8 cellular contexts compared by ENCODE assay signal in the genomic region with DNA sequence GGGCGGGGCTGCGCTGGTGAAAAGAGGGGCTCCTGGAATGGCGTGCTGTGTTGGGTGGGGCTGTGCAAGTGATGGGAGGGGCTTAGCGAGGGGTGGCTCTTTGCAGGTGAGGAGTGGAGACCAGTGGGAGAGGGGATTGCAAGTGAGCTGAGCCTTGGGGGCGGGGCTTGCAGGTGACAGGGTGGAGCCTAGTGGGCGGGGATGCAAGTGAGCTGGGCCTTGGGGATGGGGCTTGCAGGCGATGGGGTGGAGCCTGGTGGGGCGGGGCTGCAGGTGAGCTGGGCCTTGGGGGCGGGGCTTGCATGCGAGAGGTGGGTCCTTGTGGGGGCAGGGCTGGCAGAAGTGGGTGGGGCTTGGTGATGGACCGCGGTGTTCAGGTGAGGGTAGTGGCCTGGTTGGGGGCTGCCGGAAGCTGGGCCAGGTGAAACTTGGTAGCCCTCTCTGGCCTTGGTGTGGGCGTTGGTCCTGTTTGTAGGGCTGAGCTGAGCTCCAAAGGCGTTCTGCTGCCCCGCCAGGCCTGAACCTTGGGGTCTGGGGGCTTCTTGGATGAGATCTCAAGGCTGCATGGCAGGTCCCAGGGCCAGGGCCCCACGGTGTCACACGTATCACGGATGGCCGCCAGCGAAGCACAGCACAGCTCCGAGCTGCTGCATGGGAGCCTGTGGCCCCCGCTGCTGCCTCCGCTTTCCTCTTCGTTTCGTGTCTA. TPM values are rescaled to one million over a fixed set of nuclear protein-coding genes. Genes with fewer than 3 reads are reported as not detected.
A peak's percentile ranks its signal among the peaks of the same experiment; 100 is the strongest.
DNase-seq lines count a peak whose midpoint lies in the region; ATAC-seq and TF ChIP-seq lines count a peak whose summit lies in the region.

No MANE protein-coding gene starts in this region.

- CTCF ChIA-PET in activated CD8-positive, alpha-beta T cell treated with anti-CD3 and anti-CD28 coated beads for 36 hours (lab: Charles Lee) = interaction anchor here (1.0 to 1.4 kb wide), 3 partner anchors 19 to 21 kb away, joined by 3 to 4 read pairs (median 3); no protein-coding TSS in a partner anchor

- H3K27ac Mint-ChIP-seq in activated CD8-positive, alpha-beta T cell treated with anti-CD3 and anti-CD28 coated beads for 36 hours = peak overlapping the region; percentile 77

- intact Hi-C loops in activated CD8-positive, alpha-beta T cell treated with anti-CD3 and anti-CD28 coated beads for 36 hours (cut with micrococcal nuclease) = no loop called here

- peaks cover 21% of the 10 kb centered on the region for H3K4me1 Mint-ChIP-seq in activated CD8-positive, alpha-beta T cell treated with anti-CD3 and anti-CD28 coated beads for 36 hours (ENCODE audit: low read depth)

- peak overlapping the region; percentile 42; the same call in 1 of the 2 replicates for H3K9ac ChIP-seq in HUES48 (ENCODE audit: low read depth, low read length)
- H3K9ac ChIP-seq in skeletal muscle tissue (ENCODE audit: low read depth in 1 of 3, low read length in 3 of 3) = peak overlapping the region in 1 of 3 donors; percentile 16

- peak; percentile 39 for ATAC-seq in GM21515 (IDR thresholded peaks at IDR 0.05; ENCODE audit: unreplicated experiment)
- ATAC-seq in activated CD8-positive, alpha-beta T cell treated with anti-CD3 and anti-CD28 coated beads for 36 hours = peak; percentile 38

- no peak overlapping the region for H3K27ac ChIP-seq in HUES48 (ENCODE audit: low read depth, low read length)
- peak overlapping the region in 1 of 2 donors; percentile 28 for H3K27ac ChIP-seq in right atrium auricular region
- no peak overlapping the region for H3K27ac ChIP-seq in skeletal muscle tissue (ENCODE audit: low read depth, low read length)

- H3K27me3 ChIP-seq in HUES48 (ENCODE audit: control insufficient read depth, insufficient read depth, low read length) (no peaks in the 10 kb centered on the region), right atrium auricular region (no peaks in the 10 kb centered on the region), skeletal muscle tissue (ENCODE audit: control insufficient read depth in 3 of 3, insufficient read depth in 3 of 3, low read length in 3 of 3) (no peaks in the 10 kb centered on the region)

- peak overlapping the region; percentile 91 for H3K4me3 Mint-ChIP-seq in activated CD8-positive, alpha-beta T cell treated with anti-CD3 and anti-CD28 coated beads for 36 hours

- peaks cover 24% of the 10 kb centered on the region for H3K36me3 Mint-ChIP-seq in activated CD8-positive, alpha-beta T cell treated with anti-CD3 and anti-CD28 coated beads for 36 hours (ENCODE audit: low read depth)

- H3K4me3 ChIP-seq in GM12875 (ENCODE audit: low read depth, low read length) (peak overlapping the region; percentile 43), HUES48 (ENCODE audit: low read depth, low read length) (peak overlapping the region; percentile 55), right atrium auricular region (peak overlapping the region; percentile 30 to 81), skeletal muscle tissue (ENCODE audit: low read length in 3 of 3) (peak overlapping the region; percentile 60 to 74 (median 70))

- POLR2A ChIA-PET in activated CD8-positive, alpha-beta T cell treated with anti-CD3 and anti-CD28 coated beads for 36 hours (lab: Charles Lee) = interaction anchor here (1.1 to 2.1 kb wide), 5 partner anchors 12 to 612 kb away, joined by 3 to 7 read pairs (median 6); a partner anchor contains a TSS

- H3K36me3 ChIP-seq in HUES48 (ENCODE audit: control insufficient read depth, insufficient read depth, low read length) = 0 out of 2 replicates have a peak, but pooled peaks cover 9% of the 10 kb centered on the region
- peaks cover 19% of the 10 kb centered on the region for H3K36me3 ChIP-seq in right atrium auricular region
- H3K36me3 ChIP-seq in skeletal muscle tissue (ENCODE audit: control insufficient read depth in 3 of 3, insufficient read depth in 3 of 3, low read length in 3 of 3) = peaks cover 11 to 17% (median 15%) of the 10 kb centered on the region in 3 donors

- no peaks in the 10 kb centered on the region for H3K27me3 Mint-ChIP-seq in activated CD8-positive, alpha-beta T cell treated with anti-CD3 and anti-CD28 coated beads for 36 hours

- peak; percentile 85 for DNase-seq in activated CD8-positive, alpha-beta T cell treated with anti-CD3 and anti-CD28 coated beads for 36 hours
- DNase-seq in right atrium auricular region (ENCODE audit: low spot score) (no peak), H4 (ENCODE audit: low spot score) (no peak), NCI-H1092 treated with DMSO at 0.1 percent for 48 hours (lab: John Stamatoyannopoulos, UW) (no peak)

- no peaks in the 10 kb centered on the region for H3K9me3 Mint-ChIP-seq in activated CD8-positive, alpha-beta T cell treated with anti-CD3 and anti-CD28 coated beads for 36 hours

- TF ChIP-seq CTCF in GM12875 (IDR thresholded peaks at IDR 0.05; ENCODE audit: borderline replicate concordance, insufficient read depth, low read depth, low read length) (no peak), right atrium auricular region (IDR thresholded peaks at IDR 0.05) (no peak)
- no peak for TF ChIP-seq CTCF in activated CD8-positive, alpha-beta T cell treated with anti-CD3 and anti-CD28 coated beads for 36 hours (IDR thresholded peaks at IDR 0.05)

- no peaks in the 10 kb centered on the region for H3K9me3 ChIP-seq in HUES48 (ENCODE audit: control insufficient read depth, insufficient read depth, low read length)
- H3K9me3 ChIP-seq in right atrium auricular region = no peaks in the 10 kb centered on the region
- H3K9me3 ChIP-seq in skeletal muscle tissue (ENCODE audit: control insufficient read depth in 3 of 3, low read length in 3 of 3) = peaks cover 0 to 2% (median 0%) of the 10 kb centered on the region in 3 donors

- H3K4me1 ChIP-seq in HUES48 (ENCODE audit: control insufficient read depth, insufficient read depth, low read length) = peaks cover 5% of the 10 kb centered on the region
- H3K4me1 ChIP-seq in right atrium auricular region = peaks cover 0 to 15% of the 10 kb centered on the region in 2 donors
- peaks cover 3 to 5% (median 5%) of the 10 kb centered on the region in 3 donors for H3K4me1 ChIP-seq in skeletal muscle tissue (ENCODE audit: control insufficient read depth in 3 of 3, insufficient read depth in 3 of 3, low read length in 3 of 3)

RNA-seq across cellular contexts. Expression of a gene that starts 0.7 kb away (rescaled TPM):
- total RNA-seq in activated CD8-positive, alpha-beta T cell treated with anti-CD3 and anti-CD28 coated beads for 36 hours = 10 to 100 TPM; 77.6 to 78.6 TPM
- total RNA-seq in right atrium auricular region (10 to 100 TPM; 68.3 to 89.6 TPM), skeletal muscle tissue (44.9 TPM)
- 47.5 and 58.9 TPM in 2 replicates for total RNA-seq in H4 (2014; rRNA removed; shearing (Covaris generic))
